29 cellular contexts compared by ENCODE assay signal in the genomic region with DNA sequence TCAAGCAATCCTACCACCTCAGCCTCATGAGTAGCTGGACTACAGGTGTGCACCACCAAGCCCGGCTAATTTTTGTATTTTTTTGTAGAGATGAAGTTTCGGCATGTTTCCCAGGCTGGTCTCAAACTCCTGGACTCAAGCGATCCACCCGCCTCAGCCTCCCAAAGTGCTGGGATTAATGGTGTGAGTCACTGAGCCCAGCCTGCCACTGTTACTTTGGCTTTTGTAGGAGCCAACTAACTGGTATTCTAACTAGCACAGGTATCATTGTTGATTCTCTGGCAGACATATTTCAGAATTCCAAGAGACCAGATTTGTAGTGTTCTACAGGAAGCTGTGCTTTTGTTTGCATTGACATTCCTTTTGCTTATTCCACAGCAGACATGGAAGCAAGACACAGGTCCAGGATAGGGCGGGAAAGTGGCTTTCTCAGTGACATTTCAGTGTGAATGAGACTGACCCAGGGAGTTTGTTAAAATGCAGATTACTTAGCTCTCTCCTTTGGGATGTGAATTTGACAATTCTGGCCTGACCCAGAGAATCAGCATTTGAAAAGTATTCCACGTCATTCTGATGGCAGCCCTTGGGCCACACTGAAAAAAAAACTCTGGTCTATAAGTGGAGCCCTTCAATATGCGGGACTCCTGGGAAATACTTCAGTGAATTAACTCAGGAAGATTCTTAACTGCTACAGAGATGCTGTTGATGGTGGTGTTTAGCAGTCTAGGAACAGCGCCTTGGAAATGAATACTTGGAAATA. TPM values are rescaled to one million over a fixed set of nuclear protein-coding genes. Genes with fewer than 3 reads are reported as not detected.
"Had no signal": no experiment of that assay in that cellular context is flagged by ENCODE, and none has a peak within 500 bp of the region (broad histone marks: within the 10 kb centered on the region; RNA-seq: fewer than 3 reads in every experiment).

No MANE protein-coding gene starts in this region.

- H3K36me3 ChIP-seq: breast epithelium, esophagus squamous epithelium, heart right ventricle, lower lobe of right lung, stomach, tibial artery, upper lobe of right lung had no signal

- H3K27ac ChIP-seq: breast epithelium, epithelial cell of prostate, esophagus squamous epithelium, heart right ventricle, lower lobe of right lung, stomach, tibial artery, upper lobe of right lung had no signal

- DNase-seq: activated CD4-positive, alpha-beta T cell treated with anti-CD3 and anti-CD28 coated beads for 1 hour; activated CD4-positive, alpha-beta T cell treated with anti-CD3 and anti-CD28 coated beads, Interleukin-2, amount 10 ng/mL, durations not matched to agents 7 days and 5 days; activated CD8-positive, alpha-beta T cell treated with anti-CD3 and anti-CD28 coated beads for 36 hours; activated gamma-delta T cell treated with Interleukin-2 at 50 U/mL for 16 hours; activated naive CD8-positive, alpha-beta T cell treated with anti-CD3 and anti-CD28 coated beads, Interleukin-2, amount 50 U/mL, for 24 hours; activated T-cell treated with anti-CD3 and anti-CD28 coated beads, Interleukin-2, amount 50 U/mL, for 4 hours; central memory CD4-positive, alpha-beta T cell; esophagus squamous epithelium; foreskin melanocyte; heart right ventricle; kidney glomerular epithelial cell; lower lobe of right lung; mesenchymal stem cell; natural killer cell; posterior cingulate gyrus; right cardiac atrium; stimulated activated CD4-positive, alpha-beta T cell treated with anti-CD3 and anti-CD28 coated beads, Interleukin-15, amount 100 ng/mL, for 24 hours; stimulated activated CD4-positive, alpha-beta T cell treated with anti-CD3 and anti-CD28 coated beads, Interleukin-2, amount 100 ng/mL, for 24 hours; stimulated activated naive B cell treated with anti-CD40 and anti-IgM and Interleukin-4, amounts not matched to agents 10 μg/mL and 1 μg/mL and 100 μg/mL, for 72 hours; stomach; T-helper 2 cell; tibial artery; upper lobe of right lung had no signal

- H3K4me1 ChIP-seq: breast epithelium, esophagus squamous epithelium, heart right ventricle, lower lobe of right lung, stomach, tibial artery, upper lobe of right lung had no signal

- H3K27me3 ChIP-seq: breast epithelium had no signal

- H3K36me3 Mint-ChIP-seq: activated naive CD4-positive, alpha-beta T cell treated with anti-CD3 and anti-CD28 coated beads, Interleukin-2, amount 50 U/mL, for 24 hours; natural killer cell; stimulated activated naive B cell treated with anti-CD40 and anti-IgM and Interleukin-4, amounts not matched to agents 10 μg/mL and 1 μg/mL and 100 μg/mL, for 72 hours had no signal

- H3K9me3 ChIP-seq: breast epithelium, esophagus squamous epithelium, heart right ventricle, lower lobe of right lung, upper lobe of right lung had no signal

- H3K4me1 Mint-ChIP-seq: activated CD4-positive, alpha-beta T cell treated with anti-CD3 and anti-CD28 coated beads, Interleukin-2, amount 10 ng/mL, durations not matched to agents 7 days and 5 days; activated naive CD4-positive, alpha-beta T cell treated with anti-CD3 and anti-CD28 coated beads, Interleukin-2, amount 50 U/mL, for 24 hours; activated naive CD8-positive, alpha-beta T cell treated with anti-CD3 and anti-CD28 coated beads, Interleukin-2, amount 50 U/mL, for 24 hours; activated T-helper 17 cell treated with anti-CD3 and anti-CD28 coated beads, Interleukin-2, amount 50 U/mL, for 72 hours; natural killer cell; stimulated activated naive B cell treated with anti-CD40 and anti-IgM and Interleukin-4, amounts not matched to agents 10 μg/mL and 1 μg/mL and 100 μg/mL, for 72 hours had no signal

- H3K4me3 Mint-ChIP-seq: activated CD4-positive, alpha-beta T cell treated with anti-CD3 and anti-CD28 coated beads, Interleukin-2, amount 10 ng/mL, durations not matched to agents 7 days and 5 days; activated CD8-positive, alpha-beta T cell treated with anti-CD3 and anti-CD28 coated beads for 36 hours; activated naive CD4-positive, alpha-beta T cell treated with anti-CD3 and anti-CD28 coated beads, Interleukin-2, amount 50 U/mL, for 24 hours; activated naive CD8-positive, alpha-beta T cell treated with anti-CD3 and anti-CD28 coated beads, Interleukin-2, amount 50 U/mL, for 24 hours; activated T-cell treated with anti-CD3 and anti-CD28 coated beads, Interleukin-2, amount 50 U/mL, for 4 hours; activated T-helper 17 cell treated with anti-CD3 and anti-CD28 coated beads, Interleukin-2, amount 50 U/mL, for 72 hours; natural killer cell; stimulated activated naive B cell treated with anti-CD40 and anti-IgM and Interleukin-4, amounts not matched to agents 10 μg/mL and 1 μg/mL and 100 μg/mL, for 72 hours had no signal

- H3K27ac Mint-ChIP-seq: activated CD4-positive, alpha-beta T cell treated with anti-CD3 and anti-CD28 coated beads, Interleukin-2, amount 10 ng/mL, durations not matched to agents 7 days and 5 days; activated CD8-positive, alpha-beta T cell treated with anti-CD3 and anti-CD28 coated beads for 36 hours; activated naive CD4-positive, alpha-beta T cell treated with anti-CD3 and anti-CD28 coated beads, Interleukin-2, amount 50 U/mL, for 24 hours; activated naive CD8-positive, alpha-beta T cell treated with anti-CD3 and anti-CD28 coated beads, Interleukin-2, amount 50 U/mL, for 24 hours; activated T-helper 17 cell treated with anti-CD3 and anti-CD28 coated beads, Interleukin-2, amount 50 U/mL, for 72 hours; natural killer cell; stimulated activated naive B cell treated with anti-CD40 and anti-IgM and Interleukin-4, amounts not matched to agents 10 μg/mL and 1 μg/mL and 100 μg/mL, for 72 hours had no signal

- H3K9me3 Mint-ChIP-seq: activated CD4-positive, alpha-beta T cell treated with anti-CD3 and anti-CD28 coated beads, Interleukin-2, amount 10 ng/mL, durations not matched to agents 7 days and 5 days; activated CD8-positive, alpha-beta T cell treated with anti-CD3 and anti-CD28 coated beads for 36 hours; activated naive CD4-positive, alpha-beta T cell treated with anti-CD3 and anti-CD28 coated beads, Interleukin-2, amount 50 U/mL, for 24 hours; activated naive CD8-positive, alpha-beta T cell treated with anti-CD3 and anti-CD28 coated beads, Interleukin-2, amount 50 U/mL, for 24 hours; activated T-cell treated with anti-CD3 and anti-CD28 coated beads, Interleukin-2, amount 50 U/mL, for 4 hours; activated T-helper 17 cell treated with anti-CD3 and anti-CD28 coated beads, Interleukin-2, amount 50 U/mL, for 72 hours; natural killer cell had no signal

- H3K4me3 ChIP-seq: breast epithelium, esophagus squamous epithelium, heart right ventricle, lower lobe of right lung, stomach, tibial artery, upper lobe of right lung had no signal

RNA-seq across cellular contexts. Expression of a gene that starts 52.2 kb away (rescaled TPM):
- total RNA-seq: activated CD4-positive, alpha-beta T cell treated with anti-CD3 and anti-CD28 coated beads, Interleukin-2, amount 10 ng/mL, durations not matched to agents 7 days and 5 days; activated CD8-positive, alpha-beta T cell treated with anti-CD3 and anti-CD28 coated beads for 36 hours; activated T-cell treated with anti-CD3 and anti-CD28 coated beads, Interleukin-2, amount 50 U/mL, for 4 hours; activated T-helper 17 cell treated with anti-CD3 and anti-CD28 coated beads, Interleukin-2, amount 50 U/mL, for 72 hours; glomerular endothelial cell; heart right ventricle; left lobe of liver; lower lobe of right lung; natural killer cell; right cardiac atrium; upper lobe of right lung had no signal
